ENCODE assay signal across 2 cellular contexts in genomic region chrX:57641338-57641737, GRCh38.
TF ChIP-seq lines count a peak whose summit lies in the region.

No MANE protein-coding gene starts in this region.

TF ChIP-seq in liver, 16 proteins besides CTCF, POLR2A, EP300 and RAD21:
- TF ChIP-seq JUND (IDR thresholded peaks at IDR 0.05) (no peak), REST (IDR thresholded peaks at IDR 0.05) (no peak), GABPA (IDR thresholded peaks at IDR 0.05 in 1 of 2, conservative IDR thresholded peaks at IDR 0.05 in 1 of 2) (no peak), TAF1 (conservative IDR thresholded peaks at IDR 0.05) (no peak), HNF4A (conservative IDR thresholded peaks at IDR 0.05) (no peak), RXRA (IDR thresholded peaks at IDR 0.05) (no peak), FOXA2 (IDR thresholded peaks at IDR 0.05) (no peak), SP1 (IDR thresholded peaks at IDR 0.05) (no peak), NR2F2 (IDR thresholded peaks at IDR 0.05) (no peak)

TF ChIP-seq in HepG2, 621 proteins besides CTCF, POLR2A, EP300 and RAD21:
- TF ChIP-seq ZBTB43 (CRISPR knock-in tag; conservative IDR thresholded peaks at IDR 0.05): no peak
- TF ChIP-seq ZNF678 (CRISPR knock-in tag; IDR thresholded peaks at IDR 0.05): no peak
TF ChIP-seq in HepG2: peak in this region for 0.
